Comparison of ENCODE assay signal across 8 cellular contexts in the genomic region with DNA sequence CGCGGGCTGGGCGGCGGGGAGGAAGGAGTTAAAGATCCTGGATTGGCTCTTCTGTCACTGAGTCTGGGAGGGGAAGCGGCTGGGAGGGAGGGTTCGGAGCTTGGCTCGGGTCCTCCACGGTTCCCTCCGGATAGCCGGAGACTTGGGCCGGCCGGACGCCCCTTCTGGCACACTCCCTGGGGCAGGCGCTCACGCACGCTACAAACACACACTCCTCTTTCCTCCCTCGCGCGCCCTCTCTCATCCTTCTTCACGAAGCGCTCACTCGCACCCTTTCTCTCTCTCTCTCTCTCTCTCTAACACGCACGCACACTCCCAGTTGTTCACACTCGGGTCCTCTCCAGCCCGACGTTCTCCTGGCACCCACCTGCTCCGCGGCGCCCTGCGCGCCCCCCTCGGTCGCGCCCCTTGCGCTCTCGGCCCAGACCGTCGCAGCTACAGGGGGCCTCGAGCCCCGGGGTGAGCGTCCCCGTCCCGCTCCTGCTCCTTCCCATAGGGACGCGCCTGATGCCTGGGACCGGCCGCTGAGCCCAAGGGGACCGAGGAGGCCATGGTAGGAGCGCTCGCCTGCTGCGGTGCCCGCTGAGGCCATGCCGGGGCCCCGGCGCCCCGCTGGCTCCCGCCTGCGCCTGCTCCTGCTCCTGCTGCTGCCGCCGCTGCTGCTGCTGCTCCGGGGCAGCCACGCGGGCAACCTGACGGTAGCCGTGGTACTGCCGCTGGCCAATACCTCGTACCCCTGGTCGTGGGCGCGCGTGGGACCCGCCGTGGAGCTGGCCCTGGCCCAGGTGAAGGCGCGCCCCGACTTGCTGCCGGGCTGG. TPM values are rescaled to one million over a fixed set of nuclear protein-coding genes. Genes with fewer than 3 reads are reported as not detected.
DNase-seq lines count a peak whose midpoint lies in the region; ATAC-seq and TF ChIP-seq lines count a peak whose summit lies in the region.

A gene (plus strand): TSS at position 170 of the 818 bp plus-strand sequence. CDS start 421 bp downstream, at position 591.

- H3K36me3 Mint-ChIP-seq in activated T-helper 17 cell treated with anti-CD3 and anti-CD28 coated beads, Interleukin-2, amount 50 U/mL, for 72 hours (ENCODE audit: low read depth), result peaks cover 5% of the 10 kb centered on the region
- no peaks in the 10 kb centered on the region for H3K36me3 Mint-ChIP-seq in osteocyte (ENCODE audit: unreplicated experiment)

- TF ChIP-seq CTCF in KMS-11 (conservative IDR thresholded peaks at IDR 0.05; ENCODE audit: low read depth, low read length) (no peak), osteocyte (IDR thresholded peaks at IDR 0.05) (no peak)

- peak within 1 kb of the TSS; percentile 4; the same call in 1 of the 2 replicates for H3K4me2 ChIP-seq in KMS-11

- peak within 1 kb of the TSS; percentile 0; the same call in 1 of the 2 replicates for H2AFZ ChIP-seq in KMS-11 (ENCODE audit: low read depth)

- H3K27me3 Mint-ChIP-seq in activated T-helper 17 cell treated with anti-CD3 and anti-CD28 coated beads, Interleukin-2, amount 50 U/mL, for 72 hours, result peaks cover 42% of the 10 kb centered on the region
- H3K27me3 Mint-ChIP-seq in osteocyte (ENCODE audit: unreplicated experiment), result peaks cover 48% of the 10 kb centered on the region

- peak within 1 kb of the TSS; percentile 73 for H3K4me3 Mint-ChIP-seq in activated T-helper 17 cell treated with anti-CD3 and anti-CD28 coated beads, Interleukin-2, amount 50 U/mL, for 72 hours
- peak within 1 kb of the TSS; percentile 72 for H3K4me3 Mint-ChIP-seq in osteocyte (ENCODE audit: unreplicated experiment)

- H3K79me2 ChIP-seq in KMS-11 (ENCODE audit: insufficient read depth, low read depth), result no peaks in the 10 kb centered on the region

- H3K27ac ChIP-seq in KMS-11, result no peak within 1 kb of the TSS

- H3K27me3 ChIP-seq in KMS-11 (ENCODE audit: insufficient read depth, low read depth), result peaks cover 59% of the 10 kb centered on the region

- peaks cover 11% of the 10 kb centered on the region for H3K4me1 ChIP-seq in KMS-11 (ENCODE audit: low read depth, poor library complexity, severe bottlenecking)

- no peaks in the 10 kb centered on the region for H4K20me1 ChIP-seq in KMS-11 (ENCODE audit: insufficient read depth)

- no peak within 1 kb of the TSS for H3K27ac Mint-ChIP-seq in activated T-helper 17 cell treated with anti-CD3 and anti-CD28 coated beads, Interleukin-2, amount 50 U/mL, for 72 hours
- no peak within 1 kb of the TSS for H3K27ac Mint-ChIP-seq in osteocyte (ENCODE audit: unreplicated experiment)

- no peaks in the 10 kb centered on the region for H3K9me3 Mint-ChIP-seq in activated T-helper 17 cell treated with anti-CD3 and anti-CD28 coated beads, Interleukin-2, amount 50 U/mL, for 72 hours
- no peaks in the 10 kb centered on the region for H3K9me3 Mint-ChIP-seq in osteocyte (ENCODE audit: unreplicated experiment)

- peaks cover 21% of the 10 kb centered on the region for H3K4me1 Mint-ChIP-seq in activated T-helper 17 cell treated with anti-CD3 and anti-CD28 coated beads, Interleukin-2, amount 50 U/mL, for 72 hours
- peaks cover 19% of the 10 kb centered on the region for H3K4me1 Mint-ChIP-seq in osteocyte (ENCODE audit: unreplicated experiment)

- DNase-seq in DMS114 treated with DMSO at 0.1 percent for 48 hours (lab: John Stamatoyannopoulos, UW; ENCODE audit: unreplicated experiment) (peak; percentile 77), glomerular endothelial cell (ENCODE audit: extremely low read depth, low read depth, low spot score) (no peak), osteocyte (ENCODE audit: extremely low spot score, unreplicated experiment) (no peak), midbrain (lab: John Stamatoyannopoulos, UW) (no peak), NCI-H446 treated with DMSO at 0.1 percent for 48 hours (lab: John Stamatoyannopoulos, UW) (no peak)

- no peak within 1 kb of the TSS for H3K9ac ChIP-seq in KMS-11

- peak; percentile 55 for ATAC-seq in activated T-helper 17 cell treated with anti-CD3 and anti-CD28 coated beads, Interleukin-2, amount 50 U/mL, for 72 hours (replicated peaks)
- ATAC-seq in GM21360 (IDR thresholded peaks at IDR 0.05; ENCODE audit: unreplicated experiment), result no peak

- no peak within 1 kb of the TSS for H3K4me3 ChIP-seq in KMS-11 (IDR thresholded peaks at IDR 0.05; ENCODE audit: insufficient read depth, low read depth, low read length)

- H3K36me3 ChIP-seq in KMS-11 (ENCODE audit: insufficient read depth), result no peaks in the 10 kb centered on the region

RNA-seq across cellular contexts. Expression of the gene that starts here (rescaled TPM):
- under 1 TPM in 1 of 2 donors, not detected in 1; 0.19 TPM for total RNA-seq in activated T-helper 17 cell treated with anti-CD3 and anti-CD28 coated beads, Interleukin-2, amount 50 U/mL, for 72 hours
- total RNA-seq in glomerular endothelial cell (4.2 and 13.0 TPM in 2 replicates), osteocyte (0.16 TPM in 1 of 2 replicates, not detected in the other)

Comparison
In these comparisons a context has a peak if more than half of its experiments do, and no peak if none do; other contexts are left out.
1. Peak in ATAC-seq in activated T-helper 17 cell treated with anti-CD3 and anti-CD28 coated beads, Interleukin-2, amount 50 U/mL, for 72 hours; RNA of the gene not detected or under 1 TPM.